ENCODE assay signal across 1 cellular context in genomic region chr15:85781099-85781498, GRCh38.
A peak's percentile ranks its signal among the peaks of the same experiment; 100 is the strongest.
TF ChIP-seq lines count a peak whose summit lies in the region.

No MANE protein-coding gene starts in this region.

TF ChIP-seq in HepG2, 621 proteins besides CTCF, POLR2A, EP300 and RAD21 (continued from another document and continues in another):
- TF ChIP-seq JDP2 (CRISPR knock-in tag; IDR thresholded peaks at IDR 0.05; ENCODE audit: borderline replicate concordance) = no peak
- TF ChIP-seq ZNF609 (CRISPR knock-in tag; IDR thresholded peaks at IDR 0.05; ENCODE audit: borderline replicate concordance) = peak; percentile 58; the same call in 1 of the 2 replicates
- no peak for TF ChIP-seq ZSCAN31 (CRISPR knock-in tag; IDR thresholded peaks at IDR 0.05; ENCODE audit: low read depth)
- TF ChIP-seq MXI1 (IDR thresholded peaks at IDR 0.05; ENCODE audit: borderline replicate concordance, low read depth, low read length) = peak; percentile 75; the same call in 1 of the 3 replicates
- no peak for TF ChIP-seq SRF (IDR thresholded peaks at IDR 0.05; ENCODE audit: low read depth, low read length)
- no peak for TF ChIP-seq BRD4 (CRISPR knock-in tag; IDR thresholded peaks at IDR 0.05)
- peak; percentile 28; the same call in 1 of the 2 replicates for TF ChIP-seq TARDBP (CRISPR knock-in tag; IDR thresholded peaks at IDR 0.05)
- peak; percentile 38; the same call in 1 of the 2 replicates for TF ChIP-seq ZNF136 (CRISPR knock-in tag; IDR thresholded peaks at IDR 0.05; ENCODE audit: low read depth)
- TF ChIP-seq ZNF431 (CRISPR knock-in tag; IDR thresholded peaks at IDR 0.05; ENCODE audit: borderline replicate concordance, low read depth) = no peak
- TF ChIP-seq ZFP36L2 (CRISPR knock-in tag; IDR thresholded peaks at IDR 0.05) = no peak
- TF ChIP-seq ZBTB26 (CRISPR knock-in tag; IDR thresholded peaks at IDR 0.05; ENCODE audit: borderline replicate concordance) = no peak
- TF ChIP-seq JUNB (CRISPR knock-in tag; IDR thresholded peaks at IDR 0.05; ENCODE audit: borderline replicate concordance) = no peak
- peak; percentile 62 for TF ChIP-seq MNT (IDR thresholded peaks at IDR 0.05)
- no peak for TF ChIP-seq PAX8 (CRISPR knock-in tag; IDR thresholded peaks at IDR 0.05; ENCODE audit: borderline replicate concordance)
- TF ChIP-seq ZNF503 (CRISPR knock-in tag; IDR thresholded peaks at IDR 0.05) = no peak
- TF ChIP-seq ZNF20 (CRISPR knock-in tag; IDR thresholded peaks at IDR 0.05) = no peak
- no peak for TF ChIP-seq TRAFD1 (CRISPR knock-in tag; IDR thresholded peaks at IDR 0.05; ENCODE audit: borderline replicate concordance)
- peak; percentile 43; the same call in 1 of the 2 replicates for TF ChIP-seq HNF4G (IDR thresholded peaks at IDR 0.05; ENCODE audit: borderline replicate concordance, low read depth, low read length)
- TF ChIP-seq HNF4G (CRISPR knock-in tag; IDR thresholded peaks at IDR 0.05; ENCODE audit: borderline replicate concordance, low read depth) = peak; percentile 57; the same call in 1 of the 2 replicates
- no peak for TF ChIP-seq DNMT1 (CRISPR knock-in tag; IDR thresholded peaks at IDR 0.05)
- TF ChIP-seq ZNF142 (CRISPR knock-in tag; IDR thresholded peaks at IDR 0.05) = no peak
- 0 out of 2 replicates have a peak, but pooled peaks have one; percentile 36 for TF ChIP-seq ZNF766 (CRISPR knock-in tag; IDR thresholded peaks at IDR 0.05; ENCODE audit: borderline replicate concordance)
- no peak for TF ChIP-seq NFKBIZ (CRISPR knock-in tag; IDR thresholded peaks at IDR 0.05)
- no peak for TF ChIP-seq ATF5 (CRISPR knock-in tag; IDR thresholded peaks at IDR 0.05; ENCODE audit: low read depth)
- no peak for TF ChIP-seq SNAPC4 (CRISPR knock-in tag; IDR thresholded peaks at IDR 0.05)
- TF ChIP-seq SP1 (IDR thresholded peaks at IDR 0.05) = no peak
- TF ChIP-seq SP1 (CRISPR knock-in tag; IDR thresholded peaks at IDR 0.05) = no peak
- no peak for TF ChIP-seq U2AF2 (IDR thresholded peaks at IDR 0.05; ENCODE audit: low read depth, low read length)
- TF ChIP-seq NONO (IDR thresholded peaks at IDR 0.05) = no peak
- TF ChIP-seq NONO (CRISPR knock-in tag; conservative IDR thresholded peaks at IDR 0.05) = peak; percentile 65; the same call in 1 of the 2 replicates
